ENCODE assay signal across 8 cellular contexts in genomic region chr22:18078329-18079041, GRCh38. TPM values are rescaled to one million over a fixed set of nuclear protein-coding genes. Genes with fewer than 3 reads are reported as not detected.
DNase-seq lines count a peak whose midpoint lies in the region; ATAC-seq and TF ChIP-seq lines count a peak whose summit lies in the region.

No MANE protein-coding gene starts in this region.

- H4K20me1 ChIP-seq in Loucy (ENCODE audit: insufficient read depth, low read length, poor library complexity, severe bottlenecking): peaks cover 21% of the 10 kb centered on the region

- H3K79me2 ChIP-seq in Loucy (ENCODE audit: insufficient read depth, low read length): peaks cover 69% of the 10 kb centered on the region

- DNase-seq in CD14-positive monocyte (ENCODE audit: low spot score) (no peak), esophagus muscularis mucosa (ENCODE audit: extremely low spot score) (no peak), NCI-H187 treated with DMSO at 0.1 percent for 48 hours (lab: John Stamatoyannopoulos, UW) (no peak)
- DNase-seq in activated CD8-positive, alpha-beta memory T cell treated with anti-CD3 and anti-CD28 coated beads, Interleukin-2, amount 10 ng/mL, durations not matched to agents 7 days and 5 days: peak; percentile 71
- peak; percentile 74 for DNase-seq in natural killer cell treated with Interleukin-12 subunit alpha and Interleukin-12 subunit beta and Interleukin-15 and Interleukin-18, amount 100 ng/mL, for 72 hours (ENCODE audit: low spot score)

- peaks cover 0 to 2% (median 0%) of the 10 kb centered on the region in 3 donors for H3K27me3 Mint-ChIP-seq in CD14-positive monocyte (ENCODE audit: low read depth in 3 of 3)
- no peaks in the 10 kb centered on the region for H3K27me3 Mint-ChIP-seq in activated CD8-positive, alpha-beta memory T cell treated with anti-CD3 and anti-CD28 coated beads, Interleukin-2, amount 10 ng/mL, durations not matched to agents 7 days and 5 days
- no peaks in the 10 kb centered on the region for H3K27me3 Mint-ChIP-seq in natural killer cell treated with Interleukin-12 subunit alpha and Interleukin-12 subunit beta and Interleukin-15 and Interleukin-18, amount 100 ng/mL, for 72 hours

- H3K4me1 ChIP-seq in Loucy (ENCODE audit: insufficient read depth, low read length, poor library complexity, severe bottlenecking) (peaks cover 48% of the 10 kb centered on the region), esophagus muscularis mucosa (peaks cover 28 to 46% (median 43%) of the 10 kb centered on the region in 4 donors)

- H3K4me3 ChIP-seq in Loucy (ENCODE audit: low read length, poor library complexity, severe bottlenecking) (peak overlapping the region; percentile 90), esophagus muscularis mucosa (peak overlapping the region; percentile 71 to 93 (median 80))

- intact Hi-C loops in CD14-positive monocyte (cut with micrococcal nuclease) (loop anchor here (5.0 to 10.0 kb wide), 4 partner anchors 334 to 1001 kb away; partner anchors contain the start of gene IL17RA (in 1 of the 2)), esophagus muscularis mucosa (cut with DNase I) (loop anchor here (5.0 kb wide), 2 partner anchors 166 to 186 kb away; no protein-coding TSS in a partner anchor)

- H3K27me3 ChIP-seq in Loucy (ENCODE audit: insufficient read depth, low read length, poor library complexity, severe bottlenecking) (peaks cover 3% of the 10 kb centered on the region), esophagus muscularis mucosa (no peaks in the 10 kb centered on the region)

- no peak for TF ChIP-seq POLR2A in esophagus muscularis mucosa (IDR thresholded peaks at IDR 0.05; ENCODE audit: low read depth)

- H3K9me3 Mint-ChIP-seq in CD14-positive monocyte: peaks cover 0 to 3% (median 0%) of the 10 kb centered on the region in 7 donors
- no peaks in the 10 kb centered on the region for H3K9me3 Mint-ChIP-seq in activated CD8-positive, alpha-beta memory T cell treated with anti-CD3 and anti-CD28 coated beads, Interleukin-2, amount 10 ng/mL, durations not matched to agents 7 days and 5 days (ENCODE audit: low read depth)
- no peaks in the 10 kb centered on the region for H3K9me3 Mint-ChIP-seq in natural killer cell treated with Interleukin-12 subunit alpha and Interleukin-12 subunit beta and Interleukin-15 and Interleukin-18, amount 100 ng/mL, for 72 hours

- peak overlapping the region; percentile 90 for H3K4me2 ChIP-seq in Loucy (ENCODE audit: low read depth, low read length, poor library complexity, severe bottlenecking)

- H2AFZ ChIP-seq in Loucy (ENCODE audit: low read length): peak overlapping the region; percentile 65

- WGBS in esophagus muscularis mucosa: 19% methylated on average over 19 of the region's 45 CpGs

- H3F3A ChIP-seq in Loucy (ENCODE audit: low read depth): no peaks in the 10 kb centered on the region

- CTCF ChIA-PET in activated CD8-positive, alpha-beta memory T cell treated with anti-CD3 and anti-CD28 coated beads, Interleukin-2, amount 10 ng/mL, durations not matched to agents 7 days and 5 days (lab: Charles Lee): interaction anchor here (1.3 to 6.7 kb wide), 9 partner anchors 8 to 337 kb away, joined by 4 to 107 read pairs (median 7); no protein-coding TSS in a partner anchor

- ATAC-seq in GM19452 (IDR thresholded peaks at IDR 0.05; ENCODE audit: unreplicated experiment): peak; percentile 24
- peak; percentile 22 for ATAC-seq in activated CD8-positive, alpha-beta memory T cell treated with anti-CD3 and anti-CD28 coated beads, Interleukin-2, amount 10 ng/mL, durations not matched to agents 7 days and 5 days
- peak; percentile 59 to 65 for ATAC-seq in natural killer cell treated with Interleukin-12 subunit alpha and Interleukin-12 subunit beta and Interleukin-15 and Interleukin-18, amount 100 ng/mL, for 72 hours
- no peak for ATAC-seq in HG03565 (IDR thresholded peaks at IDR 0.05; ENCODE audit: unreplicated experiment)

- H3K4me3 Mint-ChIP-seq in CD14-positive monocyte: peak overlapping the region; percentile 94 to 98
- H3K4me3 Mint-ChIP-seq in activated CD8-positive, alpha-beta memory T cell treated with anti-CD3 and anti-CD28 coated beads, Interleukin-2, amount 10 ng/mL, durations not matched to agents 7 days and 5 days: peak overlapping the region; percentile 97
- peak overlapping the region; percentile 91 for H3K4me3 Mint-ChIP-seq in natural killer cell treated with Interleukin-12 subunit alpha and Interleukin-12 subunit beta and Interleukin-15 and Interleukin-18, amount 100 ng/mL, for 72 hours

- peak overlapping the region; percentile 81 to 90 (median 83) for H3K27ac ChIP-seq in esophagus muscularis mucosa (replicated peaks in 1 of 4)

- H3K9ac ChIP-seq in Loucy (ENCODE audit: low read depth, low read length, poor library complexity, severe bottlenecking): peak overlapping the region; percentile 97

- H3K36me3 ChIP-seq in Loucy (ENCODE audit: insufficient read depth, low read length): peaks cover 12% of the 10 kb centered on the region; the same call in 1 of the 2 replicates
- peaks cover 10 to 43% (median 38%) of the 10 kb centered on the region in 4 donors for H3K36me3 ChIP-seq in esophagus muscularis mucosa

- peaks cover 26% of the 10 kb centered on the region for H3K4me1 Mint-ChIP-seq in CD14-positive monocyte
- H3K4me1 Mint-ChIP-seq in activated CD8-positive, alpha-beta memory T cell treated with anti-CD3 and anti-CD28 coated beads, Interleukin-2, amount 10 ng/mL, durations not matched to agents 7 days and 5 days: peaks cover 46% of the 10 kb centered on the region
- H3K4me1 Mint-ChIP-seq in natural killer cell treated with Interleukin-12 subunit alpha and Interleukin-12 subunit beta and Interleukin-15 and Interleukin-18, amount 100 ng/mL, for 72 hours (ENCODE audit: low read depth in 2 of 2): peaks cover 46 to 51% of the 10 kb centered on the region in 2 donors

- H3K27ac Mint-ChIP-seq in CD14-positive monocyte: peak overlapping the region; percentile 77 to 98 (median 96)
- peak overlapping the region; percentile 100 for H3K27ac Mint-ChIP-seq in activated CD8-positive, alpha-beta memory T cell treated with anti-CD3 and anti-CD28 coated beads, Interleukin-2, amount 10 ng/mL, durations not matched to agents 7 days and 5 days
- H3K27ac Mint-ChIP-seq in natural killer cell treated with Interleukin-12 subunit alpha and Interleukin-12 subunit beta and Interleukin-15 and Interleukin-18, amount 100 ng/mL, for 72 hours: peak overlapping the region; percentile 84 to 97

- no peak for TF ChIP-seq EP300 in esophagus muscularis mucosa (IDR thresholded peaks at IDR 0.05)

- no peaks in the 10 kb centered on the region for H3K9me3 ChIP-seq in Loucy (ENCODE audit: insufficient read depth, low read depth, low read length)
- H3K9me3 ChIP-seq in esophagus muscularis mucosa: no peaks in the 10 kb centered on the region

- peaks cover 36 to 40% of the 10 kb centered on the region in 2 donors for H3K36me3 Mint-ChIP-seq in CD14-positive monocyte
- peaks cover 41% of the 10 kb centered on the region for H3K36me3 Mint-ChIP-seq in activated CD8-positive, alpha-beta memory T cell treated with anti-CD3 and anti-CD28 coated beads, Interleukin-2, amount 10 ng/mL, durations not matched to agents 7 days and 5 days
- H3K36me3 Mint-ChIP-seq in natural killer cell treated with Interleukin-12 subunit alpha and Interleukin-12 subunit beta and Interleukin-15 and Interleukin-18, amount 100 ng/mL, for 72 hours: peaks cover 39% of the 10 kb centered on the region

- no peak for TF ChIP-seq CTCF in CD14-positive monocyte (IDR thresholded peaks at IDR 0.05)
- no peak for TF ChIP-seq CTCF in Loucy (conservative IDR thresholded peaks at IDR 0.05; ENCODE audit: low read length)
- TF ChIP-seq CTCF in esophagus muscularis mucosa (IDR thresholded peaks at IDR 0.05): peak in 1 of 3 experiments; percentile 9

- H3K9me2 ChIP-seq in Loucy (replicated peaks; ENCODE audit: low read depth, low read length): no peaks in the 10 kb centered on the region

RNA-seq across cellular contexts. Expression of gene PEX26, which starts 0.7 kb away (rescaled TPM):
- polyA plus RNA-seq in CD14-positive monocyte: 1 to 10 TPM; 3.4 to 3.7 TPM
- total RNA-seq in activated CD8-positive, alpha-beta memory T cell treated with anti-CD3 and anti-CD28 coated beads, Interleukin-2, amount 10 ng/mL, durations not matched to agents 7 days and 5 days: 10 to 100 TPM; 38.9 to 46.8 TPM
- total RNA-seq in esophagus muscularis mucosa: 10 to 100 TPM; 19.7 to 54.2 (median 33.6) TPM
- total RNA-seq in natural killer cell treated with Interleukin-12 subunit alpha and Interleukin-12 subunit beta and Interleukin-15 and Interleukin-18, amount 100 ng/mL, for 72 hours: 10 to 100 TPM; 44.6 to 63.5 TPM

RNA-seq across cellular contexts. Expression of gene TUBA8, which starts 32.1 kb away (rescaled TPM):
- polyA plus RNA-seq in CD14-positive monocyte: under 1 TPM; 0.18 to 0.27 TPM
- 1 to 10 TPM in 1 of 2 experiments, under 1 TPM in 1; 0.42 to 1.7 TPM for total RNA-seq in activated CD8-positive, alpha-beta memory T cell treated with anti-CD3 and anti-CD28 coated beads, Interleukin-2, amount 10 ng/mL, durations not matched to agents 7 days and 5 days
- 10 to 100 TPM in 3 of 4 donors, 1 to 10 TPM in 1; 7.5 to 16.5 (median 14.0) TPM for total RNA-seq in esophagus muscularis mucosa
- 1 to 10 TPM; 3.0 to 3.1 TPM for total RNA-seq in natural killer cell treated with Interleukin-12 subunit alpha and Interleukin-12 subunit beta and Interleukin-15 and Interleukin-18, amount 100 ng/mL, for 72 hours

RNA-seq across cellular contexts. Expression of gene MICAL3, which starts 54.1 kb away (rescaled TPM):
- under 1 TPM in 1 of 2 donors, not detected in 1; 0.23 TPM for polyA plus RNA-seq in CD14-positive monocyte
- 10 to 100 TPM; 38.8 to 41.7 TPM for total RNA-seq in activated CD8-positive, alpha-beta memory T cell treated with anti-CD3 and anti-CD28 coated beads, Interleukin-2, amount 10 ng/mL, durations not matched to agents 7 days and 5 days
- total RNA-seq in esophagus muscularis mucosa: 10 to 100 TPM; 35.1 to 91.8 (median 67.8) TPM
- 10 to 100 TPM; 52.7 to 62.1 TPM for total RNA-seq in natural killer cell treated with Interleukin-12 subunit alpha and Interleukin-12 subunit beta and Interleukin-15 and Interleukin-18, amount 100 ng/mL, for 72 hours

Comparison
In these comparisons a context has a peak if more than half of its experiments do, and no peak if none do; other contexts are left out.
1. DNase-seq: peak in activated CD8-positive, alpha-beta memory T cell treated with anti-CD3 and anti-CD28 coated beads, Interleukin-2, amount 10 ng/mL, durations not matched to agents 7 days and 5 days (single experiment) and natural killer cell treated with Interleukin-12 subunit alpha and Interleukin-12 subunit beta and Interleukin-15 and Interleukin-18, amount 100 ng/mL, for 72 hours (single experiment); none in CD14-positive monocyte (single experiment), esophagus muscularis mucosa (single experiment) and NCI-H187 treated with DMSO at 0.1 percent for 48 hours (single experiment).
2. Peak in every context shown above with its lines, with median percentiles within 50 percentile points of each other: H3K27ac Mint-ChIP-seq and H3K4me3 Mint-ChIP-seq.